ENCODE assay signal across 8 cellular contexts in the genomic region with DNA sequence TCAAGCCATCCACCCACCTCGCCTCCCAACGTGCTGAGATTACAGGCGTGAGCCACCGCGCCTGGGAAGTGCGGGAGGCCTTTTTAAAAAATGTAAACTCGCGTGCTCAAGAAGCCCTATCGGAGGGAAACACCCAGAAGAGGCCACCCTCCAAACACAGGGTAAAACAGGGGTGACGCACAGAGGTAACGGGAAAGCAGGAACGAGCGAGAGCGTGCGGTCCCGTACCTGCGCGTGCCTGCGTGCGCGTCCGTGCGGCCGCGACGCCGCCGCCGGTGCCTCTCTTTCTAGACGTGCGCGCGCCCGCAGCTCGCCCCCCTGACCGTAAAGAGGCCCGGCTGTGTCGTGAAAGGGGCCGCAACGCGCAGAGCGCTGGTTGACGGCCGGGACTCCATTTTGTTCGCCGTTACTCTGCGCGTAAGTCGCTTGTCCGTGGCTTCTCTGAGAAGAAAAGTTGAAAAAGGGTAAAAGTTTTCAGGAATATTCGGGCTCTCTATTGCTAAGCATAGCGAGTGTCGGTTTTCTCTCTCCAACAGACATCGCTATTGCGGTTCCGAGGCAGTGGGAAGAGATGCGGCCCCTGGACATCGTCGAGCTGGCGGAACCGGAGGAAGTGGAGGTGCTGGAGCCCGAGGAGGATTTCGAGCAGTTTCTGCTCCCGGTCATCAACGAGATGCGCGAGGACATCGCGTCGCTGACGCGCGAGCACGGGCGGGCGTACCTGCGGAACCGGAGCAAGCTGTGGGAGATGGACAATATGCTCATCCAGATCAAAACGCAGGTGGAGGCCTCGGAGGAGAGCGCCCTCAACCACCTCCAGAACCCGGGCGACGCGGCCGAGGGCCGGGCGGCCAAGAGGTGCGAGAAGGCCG. TPM values are rescaled to one million over a fixed set of nuclear protein-coding genes. Genes with fewer than 3 reads are reported as not detected.
DNase-seq lines count a peak whose midpoint lies in the region; ATAC-seq and TF ChIP-seq lines count a peak whose summit lies in the region.

A gene (plus strand): TSS at position 394 of the 872 bp plus-strand sequence. CDS start 178 bp downstream, at position 572.

- peak; percentile 84 for ATAC-seq in HG03460 (IDR thresholded peaks at IDR 0.05; ENCODE audit: unreplicated experiment)

- H3K9me3 ChIP-seq in BE2C, result no peaks in the 10 kb centered on the region

- H3K27me3 ChIP-seq in BE2C (no peaks in the 10 kb centered on the region), layer of hippocampus (ENCODE audit: control insufficient read depth, insufficient read depth, low read length) (no peaks in the 10 kb centered on the region)

- H3K4me3 ChIP-seq in BE2C (ENCODE audit: low read depth, low read length), result peak within 1 kb of the TSS; percentile 89

- H3K27ac ChIP-seq in cingulate gyrus (ENCODE audit: low read depth, low read length), result peak within 1 kb of the TSS; percentile 94
- peak within 1 kb of the TSS; percentile 92 for H3K27ac ChIP-seq in layer of hippocampus (ENCODE audit: low read depth, low read length)

- peaks cover 17% of the 10 kb centered on the region for H3K36me3 ChIP-seq in BE2C

- H3K4me1 ChIP-seq in BE2C, result no peaks in the 10 kb centered on the region

- peak; percentile 93 for DNase-seq in BE2C
- DNase-seq in GM19240 (ENCODE audit: insufficient read length, low spot score), result peak; percentile 78
- DNase-seq in NCI-H524 treated with DMSO at 0.1 percent for 48 hours (lab: John Stamatoyannopoulos, UW), result peak; percentile 62
- DNase-seq in activated CD4-positive, alpha-beta T cell treated with anti-CD3 and anti-CD28 coated beads for 4 hours, result peak; percentile 92 to 93
- DNase-seq in stimulated activated CD4-positive, alpha-beta T cell treated with anti-CD3 and anti-CD28 coated beads, Interleukin-1b, Interleukin-23, amount 100 ng/mL, for 24 hours (ENCODE audit: low read depth in 4 of 4, low spot score in 1 of 4), result peak; percentile 75 to 88 (median 85)

- no peak for TF ChIP-seq CTCF in BE2C (IDR thresholded peaks at IDR 0.05; ENCODE audit: low read depth, low read length)

RNA-seq across cellular contexts. Expression of the gene that starts here (rescaled TPM):
- 1,288 TPM for polyA plus RNA-seq in BE2C (2012; ENCODE audit: insufficient read depth, insufficient read length, low read depth)

Comparison
In these comparisons a context has a peak if more than half of its experiments do, and no peak if none do; other contexts are left out.
1. Peak in every context shown above with its lines: DNase-seq, ATAC-seq, H3K4me3 ChIP-seq and H3K27ac ChIP-seq.